Comparison of ENCODE assay signal across 8 cellular contexts in the genomic region with DNA sequence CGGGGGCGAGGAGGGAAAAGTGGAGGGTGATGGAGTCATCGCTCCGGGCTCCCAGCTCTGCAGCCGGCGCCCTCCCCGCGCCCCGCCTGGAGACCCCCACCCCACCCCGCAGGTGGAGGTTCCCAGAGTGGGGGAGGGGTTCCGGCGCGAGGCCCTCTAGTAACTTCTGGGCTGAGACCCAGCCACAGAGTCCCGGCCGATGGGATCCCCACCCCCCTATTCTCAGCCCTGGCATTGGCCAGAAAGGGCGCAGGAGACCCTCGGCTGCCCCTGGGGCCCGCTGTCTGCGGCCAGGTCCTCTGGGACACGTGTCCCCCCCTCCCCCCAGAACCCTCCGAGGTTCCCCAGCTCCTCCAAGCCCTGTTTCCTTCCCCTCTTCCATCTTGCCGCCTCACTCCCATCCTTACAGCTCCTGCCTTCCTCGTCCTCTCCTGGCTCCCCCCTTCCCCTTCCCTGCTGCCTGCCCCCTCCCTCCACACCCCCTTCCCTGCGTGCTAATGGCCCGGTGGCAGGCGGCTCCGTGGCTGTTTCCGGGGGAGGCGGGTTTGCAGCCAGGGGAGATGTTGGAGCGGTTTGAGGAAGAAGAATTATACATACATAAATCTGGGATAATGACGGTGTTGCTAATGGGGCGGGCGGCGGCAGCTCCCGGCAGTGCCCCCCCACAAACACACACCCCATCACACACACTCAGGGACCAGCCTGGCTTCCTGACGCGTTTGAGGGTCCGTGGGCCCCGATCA. TPM values are rescaled to one million over a fixed set of nuclear protein-coding genes. Genes with fewer than 3 reads are reported as not detected.
DNase-seq lines count a peak whose midpoint lies in the region; ATAC-seq and TF ChIP-seq lines count a peak whose summit lies in the region.
"Not testable (repeated sequence)": the region's sequence is repeated elsewhere in the genome, so short reads cannot be mapped to it uniquely, and the experiment has no call there.

No MANE protein-coding gene starts in this region.

- H3K36me3 ChIP-seq in Caco-2 (ENCODE audit: control insufficient read depth, insufficient read depth, low read length); Panc1 (ENCODE audit: control insufficient read depth, insufficient read depth, low read length); osteoblast (ENCODE audit: insufficient read depth, low read length); subcutaneous abdominal adipose tissue (ENCODE audit: control insufficient read depth in 5 of 5, insufficient read depth in 5 of 5, low read length in 5 of 5): not testable (repeated sequence)

- H3K4me2 ChIP-seq in osteoblast (ENCODE audit: insufficient read depth, low read length), result peak overlapping the region; percentile 73

- H3K9me3 Mint-ChIP-seq in Caco-2 (ENCODE audit: unreplicated experiment), result not testable (repeated sequence)

- not testable (repeated sequence) for TF ChIP-seq CTCF in Caco-2 (IDR thresholded peaks at IDR 0.05; ENCODE audit: insufficient read depth in 1 of 2, low read depth in 1 of 2, low read length in 1 of 2, severe bottlenecking in 1 of 2, unreplicated experiment in 1 of 2); Panc1 (IDR thresholded peaks at IDR 0.05); dorsolateral prefrontal cortex (IDR thresholded peaks at IDR 0.05 in 54 of 56, conservative IDR thresholded peaks at IDR 0.05 in 2 of 56; ENCODE audit: low read depth in 1 of 56, partially characterized antibody in 56 of 56); osteoblast (IDR thresholded peaks at IDR 0.05; ENCODE audit: extremely low read depth, low read depth, low read length)

- peak overlapping the region; percentile 62 for H2AFZ ChIP-seq in osteoblast (ENCODE audit: low read length)

- not testable (repeated sequence) for H4K20me1 ChIP-seq in osteoblast (ENCODE audit: insufficient read depth, low read length)

- CTCF ChIA-PET in Caco-2 (lab: Charles Lee); Panc1 (lab: Charles Lee): not testable (repeated sequence)

- ATAC-seq in Panc1, result peak; percentile 65

- in situ Hi-C loops in Panc1 (cut with HindIII; ENCODE audit: low pct_unique_long_range_greater_than_20kb, low sequenced_read_pairs), result not testable (repeated sequence)

- H3K4me1 Mint-ChIP-seq in Caco-2 (ENCODE audit: low read depth, unreplicated experiment), result not testable (repeated sequence)

- not testable (repeated sequence) for H3K4me1 ChIP-seq in Caco-2; Panc1 (ENCODE audit: control insufficient read depth, insufficient read depth, low read length); osteoblast (ENCODE audit: insufficient read depth, low read length)
- H3K4me1 ChIP-seq in subcutaneous abdominal adipose tissue (ENCODE audit: control insufficient read depth in 5 of 5, insufficient read depth in 5 of 5, low read length in 5 of 5), result peaks cover 0 to 20% (median 8%) of the 10 kb centered on the region in 5 donors

- not testable (repeated sequence) for H3K9me3 ChIP-seq in Caco-2; Panc1 (ENCODE audit: control insufficient read depth, insufficient read depth, low read depth, low read length); iPS-18c (ENCODE audit: control insufficient read depth, insufficient read depth, low read length); osteoblast (ENCODE audit: low read depth, low read length); subcutaneous abdominal adipose tissue (ENCODE audit: control insufficient read depth in 5 of 5, low read length in 5 of 5)

- H3K4me3 Mint-ChIP-seq in Caco-2 (ENCODE audit: unreplicated experiment), result peak overlapping the region; percentile 71

- not testable (repeated sequence) for DNase-seq in Caco-2; Panc1 (ENCODE audit: low read depth, low spot score)
- DNase-seq in M059J (ENCODE audit: low read depth) (peak; percentile 28), dorsolateral prefrontal cortex (peak; percentile 29 to 65 (median 55)), osteoblast (ENCODE audit: insufficient read length, low spot score, missing footprints) (peak; percentile 76)
- peak; percentile 59 to 63 for DNase-seq in activated T-cell treated with anti-CD3 and anti-CD28 coated beads, Interleukin-2, amount 50 U/mL, for 48 hours

- H3K27ac ChIP-seq in Panc1 (ENCODE audit: low read length), result peak overlapping the region; percentile 59
- H3K27ac ChIP-seq in dorsolateral prefrontal cortex, result peak overlapping the region in 58 of 59 donors; percentile 5 to 96 (median 88)
- not testable (repeated sequence) for H3K27ac ChIP-seq in osteoblast (ENCODE audit: low read depth, low read length); subcutaneous abdominal adipose tissue (ENCODE audit: low read depth, low read length)

- not testable (repeated sequence) for H3K36me3 Mint-ChIP-seq in Caco-2 (ENCODE audit: insufficient read depth, unreplicated experiment)

- BruUV-seq in Caco-2 (replicated peaks; lab: Mats Ljungman, UMichigan); Panc1 (replicated peaks; lab: Mats Ljungman, UMichigan): not testable (repeated sequence)

- not testable (repeated sequence) for H3K27me3 Mint-ChIP-seq in Caco-2 (ENCODE audit: insufficient read depth, unreplicated experiment)

- H3K9ac ChIP-seq in subcutaneous abdominal adipose tissue (ENCODE audit: low read length in 5 of 5), result not testable (repeated sequence)

- POLR2A ChIA-PET in Caco-2 (lab: Charles Lee); Panc1 (lab: Charles Lee): not testable (repeated sequence)

- not testable (repeated sequence) for H3K27ac Mint-ChIP-seq in Caco-2 (ENCODE audit: unreplicated experiment)

- H3K4me3 ChIP-seq in Caco-2 (ENCODE audit: low read depth, low read length) (peak overlapping the region; percentile 46), Panc1 (ENCODE audit: low read depth in 2 of 2, low read length in 2 of 2) (peak overlapping the region; percentile 29 to 50), dorsolateral prefrontal cortex (peak overlapping the region; percentile 42 to 80 (median 67)), iPS-18c (ENCODE audit: insufficient read depth, low read depth, low read length) (peak overlapping the region; percentile 50), osteoblast (ENCODE audit: insufficient read depth, low read length) (peak overlapping the region; percentile 64), subcutaneous abdominal adipose tissue (ENCODE audit: low read depth in 1 of 5, low read length in 5 of 5) (peak overlapping the region in 3 of 5 donors; percentile 47 to 60 (median 48))

- intact Hi-C loops in Caco-2 (cut with micrococcal nuclease; ENCODE audit: unreplicated experiment); Panc1 (cut with micrococcal nuclease; ENCODE audit: unreplicated experiment): not testable (repeated sequence)
- intact Hi-C loops in dorsolateral prefrontal cortex (cut with DNase I), result loop anchor here in 1 of 2 donors (5.0 kb wide), 1 partner anchor 42 kb away; a partner anchor contains a TSS

- H3K27me3 ChIP-seq in Caco-2 (replicated peaks; ENCODE audit: control insufficient read depth, insufficient read depth, low read length); Panc1 (ENCODE audit: control insufficient read depth, insufficient read depth, low read length); dorsolateral prefrontal cortex; osteoblast (ENCODE audit: insufficient read depth, low read length); subcutaneous abdominal adipose tissue (ENCODE audit: control insufficient read depth in 5 of 5, insufficient read depth in 4 of 5, low read length in 5 of 5): not testable (repeated sequence)

- not testable (repeated sequence) for H3K79me2 ChIP-seq in osteoblast (ENCODE audit: insufficient read depth, low read length)

RNA-seq across cellular contexts. Expression of a gene that starts 43.2 kb away (rescaled TPM):
- total RNA-seq in Caco-2 (2022), result 16.9 and 17.6 TPM in 2 replicates
- 2.4 and 4.8 TPM in 2 replicates for total RNA-seq in M059J (2014; rRNA removed; shearing (Covaris generic))
- 37.7 TPM for total RNA-seq in Panc1 (2021; ENCODE audit: unreplicated experiment)
- 36.2 TPM for polyA plus RNA-seq in Panc1 (2012; ENCODE audit: insufficient read length)
- 100 to 1,000 TPM in 119 of 120 experiments, 10 to 100 TPM in 1; 90.1 to 295 (median 174) TPM for total RNA-seq in dorsolateral prefrontal cortex
- 2.5 and 2.9 TPM in 2 replicates for total RNA-seq in osteoblast
